In genomic region chr19:14383556-14383897, GRCh38 we compare ENCODE assay signal across 1 cellular context.
TF ChIP-seq lines count a peak whose summit lies in the region.

No MANE protein-coding gene starts in this region.

TF ChIP-seq in WTC11, 78 proteins besides CTCF, POLR2A, EP300 and RAD21 (continued from another document):
- TF ChIP-seq ZNF532 (CRISPR knock-in tag; IDR thresholded peaks at IDR 0.05; ENCODE audit: borderline replicate concordance) (no peak), RELA (CRISPR knock-in tag; IDR thresholded peaks at IDR 0.05; ENCODE audit: borderline replicate concordance) (no peak), AFF4 (CRISPR knock-in tag; IDR thresholded peaks at IDR 0.05; ENCODE audit: borderline replicate concordance) (no peak), ARID4B (CRISPR knock-in tag; IDR thresholded peaks at IDR 0.05; ENCODE audit: borderline replicate concordance) (no peak), SMAD4 (CRISPR knock-in tag; IDR thresholded peaks at IDR 0.05) (no peak)
TF ChIP-seq in WTC11: peak in this region for 0.
